Comparison of ENCODE assay signal across 16 cellular contexts in genomic region chr2:174074831-174075230, GRCh38.
"Had no signal": no experiment of that assay in that cellular context is flagged by ENCODE, and none has a peak within 500 bp of the region (broad histone marks: within the 10 kb centered on the region; RNA-seq: fewer than 3 reads in every experiment).

No MANE protein-coding gene starts in this region.

- H3K9me3 Mint-ChIP-seq: activated CD4-positive, alpha-beta memory T cell treated with anti-CD3 and anti-CD28 coated beads for 36 hours; activated naive CD4-positive, alpha-beta T cell treated with anti-CD3 and anti-CD28 coated beads, Interleukin-2, amount 10 ng/mL, durations not matched to agents 7 days and 5 days; activated T-helper 2 cell treated with anti-CD3 and anti-CD28 coated beads, Interferon-gamma antibody, Interleukin-2, Interleukin-4, amounts not matched to agents 10 μg/mL and 5 μg/mL and 100 μg/mL, durations not matched to agents 14 hours and 24 hours and 36 hours; naive thymus-derived CD4-positive, alpha-beta T cell; stimulated activated effector memory CD8-positive, alpha-beta T cell treated with anti-CD3 and anti-CD28 coated beads, Interleukin-12 subunit alpha, Interleukin-12 subunit beta, amount 100 ng/mL, for 72 hours had no signal

- H3K79me2 ChIP-seq: parathyroid adenoma had no signal

- H2AFZ ChIP-seq: parathyroid adenoma had no signal

- H3K4me1 ChIP-seq: ascending aorta, gastrocnemius medialis, heart right ventricle had no signal

- ATAC-seq: activated CD4-positive, alpha-beta T cell treated with anti-CD3 and anti-CD28 coated beads for 36 hours; activated CD8-positive, alpha-beta memory T cell treated with anti-CD3 and anti-CD28 coated beads, Interleukin-2, amount 10 ng/mL, durations not matched to agents 7 days and 5 days; gastrocnemius medialis; heart right ventricle; mucosa of descending colon; naive thymus-derived CD4-positive, alpha-beta T cell; stimulated activated effector memory CD8-positive, alpha-beta T cell treated with anti-CD3 and anti-CD28 coated beads, Interleukin-12 subunit alpha, Interleukin-12 subunit beta, amount 100 ng/mL, for 72 hours had no signal

- H3K9me3 ChIP-seq: ascending aorta, gastrocnemius medialis, heart right ventricle, mucosa of descending colon, neutrophil had no signal

- H3K4me1 Mint-ChIP-seq: activated CD4-positive, alpha-beta T cell treated with anti-CD3 and anti-CD28 coated beads for 36 hours; activated CD8-positive, alpha-beta memory T cell treated with anti-CD3 and anti-CD28 coated beads, Interleukin-2, amount 10 ng/mL, durations not matched to agents 7 days and 5 days; activated naive CD4-positive, alpha-beta T cell treated with anti-CD3 and anti-CD28 coated beads, Interleukin-2, amount 10 ng/mL, durations not matched to agents 7 days and 5 days; stimulated activated effector memory CD8-positive, alpha-beta T cell treated with anti-CD3 and anti-CD28 coated beads, Interleukin-12 subunit alpha, Interleukin-12 subunit beta, amount 100 ng/mL, for 72 hours had no signal

- H3K4me3 ChIP-seq: ascending aorta, gastrocnemius medialis, heart right ventricle, lung, mucosa of descending colon had no signal

- H3K36me3 ChIP-seq: gastrocnemius medialis had no signal

- H3K4me3 Mint-ChIP-seq: activated CD4-positive, alpha-beta memory T cell treated with anti-CD3 and anti-CD28 coated beads for 36 hours; activated CD4-positive, alpha-beta T cell treated with anti-CD3 and anti-CD28 coated beads for 36 hours; activated CD8-positive, alpha-beta memory T cell treated with anti-CD3 and anti-CD28 coated beads, Interleukin-2, amount 10 ng/mL, durations not matched to agents 7 days and 5 days; activated naive CD4-positive, alpha-beta T cell treated with anti-CD3 and anti-CD28 coated beads, Interleukin-2, amount 10 ng/mL, durations not matched to agents 7 days and 5 days; naive thymus-derived CD4-positive, alpha-beta T cell; stimulated activated effector memory CD8-positive, alpha-beta T cell treated with anti-CD3 and anti-CD28 coated beads, Interleukin-12 subunit alpha, Interleukin-12 subunit beta, amount 100 ng/mL, for 72 hours had no signal

- H3K27me3 Mint-ChIP-seq: activated CD4-positive, alpha-beta memory T cell treated with anti-CD3 and anti-CD28 coated beads for 36 hours; activated CD4-positive, alpha-beta T cell treated with anti-CD3 and anti-CD28 coated beads for 36 hours; activated CD8-positive, alpha-beta memory T cell treated with anti-CD3 and anti-CD28 coated beads, Interleukin-2, amount 10 ng/mL, durations not matched to agents 7 days and 5 days; activated naive CD4-positive, alpha-beta T cell treated with anti-CD3 and anti-CD28 coated beads, Interleukin-2, amount 10 ng/mL, durations not matched to agents 7 days and 5 days; naive thymus-derived CD4-positive, alpha-beta T cell had no signal

- H3K27ac Mint-ChIP-seq: activated CD4-positive, alpha-beta memory T cell treated with anti-CD3 and anti-CD28 coated beads for 36 hours; activated CD4-positive, alpha-beta T cell treated with anti-CD3 and anti-CD28 coated beads for 36 hours; activated CD8-positive, alpha-beta memory T cell treated with anti-CD3 and anti-CD28 coated beads, Interleukin-2, amount 10 ng/mL, durations not matched to agents 7 days and 5 days; activated naive CD4-positive, alpha-beta T cell treated with anti-CD3 and anti-CD28 coated beads, Interleukin-2, amount 10 ng/mL, durations not matched to agents 7 days and 5 days; activated T-helper 2 cell treated with anti-CD3 and anti-CD28 coated beads, Interferon-gamma antibody, Interleukin-2, Interleukin-4, amounts not matched to agents 10 μg/mL and 5 μg/mL and 100 μg/mL, durations not matched to agents 14 hours and 24 hours and 36 hours; naive thymus-derived CD4-positive, alpha-beta T cell; stimulated activated effector memory CD8-positive, alpha-beta T cell treated with anti-CD3 and anti-CD28 coated beads, Interleukin-12 subunit alpha, Interleukin-12 subunit beta, amount 100 ng/mL, for 72 hours had no signal

- DNase-seq: activated CD4-positive, alpha-beta memory T cell treated with anti-CD3 and anti-CD28 coated beads for 36 hours; activated CD4-positive, alpha-beta T cell treated with anti-CD3 and anti-CD28 coated beads for 36 hours; activated CD8-positive, alpha-beta memory T cell treated with anti-CD3 and anti-CD28 coated beads, Interleukin-2, amount 10 ng/mL, durations not matched to agents 7 days and 5 days; activated naive CD4-positive, alpha-beta T cell treated with anti-CD3 and anti-CD28 coated beads, Interleukin-2, amount 10 ng/mL, durations not matched to agents 7 days and 5 days; activated T-cell treated with anti-CD3 and anti-CD28 coated beads, Interleukin-2, amount 50 U/mL, for 1 hour; gastrocnemius medialis; heart right ventricle; mucosa of descending colon; naive thymus-derived CD4-positive, alpha-beta T cell; T1000 had no signal

- H3K9ac ChIP-seq: parathyroid adenoma had no signal

- H3K27ac ChIP-seq: ascending aorta, gastrocnemius medialis, heart right ventricle, neutrophil, parathyroid adenoma had no signal

- H3K27me3 ChIP-seq: ascending aorta, gastrocnemius medialis, heart right ventricle, neutrophil had no signal
